ENCODE assay signal across 16 cellular contexts in genomic region chr5:162886717-162887116, GRCh38.
A peak's percentile ranks its signal among the peaks of the same experiment; 100 is the strongest.
DNase-seq lines count a peak whose midpoint lies in the region; ATAC-seq, FAIRE-seq and TF ChIP-seq lines count a peak whose summit lies in the region.
"Had no signal": no experiment of that assay in that cellular context is flagged by ENCODE, and none has a peak within 500 bp of the region (broad histone marks: within the 10 kb centered on the region; RNA-seq: fewer than 3 reads in every experiment).

No MANE protein-coding gene starts in this region.

- SMC1A ChIA-PET in GM12878 (lab: Charles Lee; ENCODE audit: uncharacterized antibody, unreplicated experiment) = interaction anchor here (0.9 to 2.1 kb wide), 5 partner anchors 11 to 304 kb away, joined by 3 to 7 read pairs (median 6); no protein-coding TSS in a partner anchor

- H3K79me2 ChIP-seq in GM12878 (ENCODE audit: control insufficient read depth, insufficient read depth, low read length) = no peaks in the 10 kb centered on the region

- intact Hi-C loops in GM12878 (cut with micrococcal nuclease; ENCODE audit: unreplicated experiment) = loop anchor here (5.0 kb wide), 1 partner anchor 106 kb away; no protein-coding TSS in a partner anchor
- intact Hi-C loops in ovary (cut with DNase I) = no loop called here
- intact Hi-C loops in thyroid gland (cut with DNase I) = no loop called here

- TF ChIP-seq POLR2A in GM12878 (IDR thresholded peaks at IDR 0.05; ENCODE audit: low read depth, low read length) = no peak
- TF ChIP-seq POLR2A in ovary (IDR thresholded peaks at IDR 0.05) = no peak
- no peak for TF ChIP-seq POLR2A in thyroid gland (IDR thresholded peaks at IDR 0.05)

- CTCF ChIA-PET in GM12878 (lab: Yijun Ruan, JAX) = interaction anchor here (0.6 to 1.2 kb wide), 3 partner anchors 10 to 576 kb away, joined by 3 to 4 read pairs (median 3); no protein-coding TSS in a partner anchor

- no peaks in the 10 kb centered on the region for H3K4me1 ChIP-seq in GM12878 (ENCODE audit: control insufficient read depth, insufficient read depth, low read length)
- no peaks in the 10 kb centered on the region for H3K4me1 ChIP-seq in ovary (ENCODE audit: insufficient read depth)
- no peaks in the 10 kb centered on the region for H3K4me1 ChIP-seq in thyroid gland

- TF ChIP-seq CTCF in GM12878 (IDR thresholded peaks at IDR 0.05 in 2 of 3, conservative IDR thresholded peaks at IDR 0.05 in 1 of 3; ENCODE audit: control insufficient read depth in 2 of 3, extremely low read depth in 1 of 3, insufficient read depth in 1 of 3, low read depth in 3 of 3, low read length in 3 of 3) (no peak), ovary (IDR thresholded peaks at IDR 0.05) (no peak), thyroid gland (IDR thresholded peaks at IDR 0.05) (no peak)

- RAD21 ChIA-PET in GM12878 (lab: Charles Lee; ENCODE audit: unreplicated experiment) = interaction anchor here (0.7 to 1.9 kb wide), 6 partner anchors 13 to 210 kb away, joined by 3 to 7 read pairs (median 4); no protein-coding TSS in a partner anchor

- TF ChIP-seq RAD21 in GM12878 (IDR thresholded peaks at IDR 0.05; ENCODE audit: insufficient read depth, low read depth, low read length) = no peak

- H2AFZ ChIP-seq in GM12878 (ENCODE audit: control insufficient read depth, low read depth, low read length) = no peak overlapping the region

- WGBS in GM12878 (ENCODE audit: insufficient coverage, insufficient replicate concordance, low lambda C conversion rate, missing lambda C conversion rate) = 41% methylated on average over 6 of the region's 6 CpGs
- 62 to 67% (median 67%) methylated on average over 6 of the region's 6 CpGs for WGBS in ovary, 3 donors
- WGBS in thyroid gland, 2 donors = 65 to 67% methylated on average over 6 of the region's 6 CpGs

- ATAC-seq in GM18868 (IDR thresholded peaks at IDR 0.05; ENCODE audit: unreplicated experiment) (peak; percentile 65), GM12878 (peak; percentile 64)

- H3K4me3 ChIP-seq in H7 (ENCODE audit: insufficient read depth, low read depth, low read length) (no peak overlapping the region), GM12878 (no peak overlapping the region), ovary (no peak overlapping the region), thyroid gland (replicated peaks in 1 of 3) (no peak overlapping the region)

- no peak overlapping the region for H3K27ac ChIP-seq in GM12878 (ENCODE audit: control insufficient read depth, insufficient read depth)
- no peak overlapping the region for H3K27ac ChIP-seq in ovary
- no peak overlapping the region for H3K27ac ChIP-seq in thyroid gland

- H3K4me2 ChIP-seq in GM12878 (ENCODE audit: control insufficient read depth, insufficient read depth) = no peak overlapping the region

- H4K20me1 ChIP-seq in GM12878 (ENCODE audit: control insufficient read depth, insufficient read depth) = no peaks in the 10 kb centered on the region

- H3K36me3 ChIP-seq in H7 (replicated peaks; ENCODE audit: control insufficient read depth, insufficient read depth, low read length) (no peaks in the 10 kb centered on the region), GM12878 (ENCODE audit: control insufficient read depth in 2 of 2, insufficient read depth in 2 of 2, low read length in 1 of 2) (no peaks in the 10 kb centered on the region), ovary (no peaks in the 10 kb centered on the region), thyroid gland (no peaks in the 10 kb centered on the region)

- no peak for FAIRE-seq in GM12878 (lab: Jason Lieb, UNC)
- FAIRE-seq: H54 had no signal

- H3K27me3 ChIP-seq in H7 (ENCODE audit: control insufficient read depth, insufficient read depth, low read length) (no peaks in the 10 kb centered on the region), GM12878 (replicated peaks in 1 of 2; ENCODE audit: control insufficient read depth in 2 of 2, insufficient read depth in 2 of 2, low read length in 1 of 2) (no peaks in the 10 kb centered on the region), ovary (no peaks in the 10 kb centered on the region), thyroid gland (no peaks in the 10 kb centered on the region)

- H3K9me3 ChIP-seq in GM12878 (replicated peaks; ENCODE audit: control insufficient read depth, insufficient read depth, low read length) (no peaks in the 10 kb centered on the region), ovary (no peaks in the 10 kb centered on the region), thyroid gland (no peaks in the 10 kb centered on the region)

- H3K9ac ChIP-seq in GM12878 (ENCODE audit: control insufficient read depth, insufficient read depth, low read length) = no peak overlapping the region

- BruUV-seq in GM12878 (replicated peaks; lab: Mats Ljungman, UMichigan) = no TSS peak

- in situ Hi-C loops in GM12878 (cut with MboI) = no loop called here

- POLR2A ChIA-PET in GM12878 (lab: Charles Lee) = no interaction called here

- peak; percentile 8 for DNase-seq in H7
- no peak for DNase-seq in GM12878 (ENCODE audit: low read depth, low spot score)
- DNase-seq in NOMO-1 (lab: John Stamatoyannopoulos, UW; ENCODE audit: unreplicated experiment in 2 of 2) = no peak
- no peak for DNase-seq in ovary
- DNase-seq in thyroid gland = no peak
- DNase-seq: C1 segment of cervical spinal cord; Calu3; CD4-positive, alpha-beta memory T cell; COR-L47; DMS53; DMS79 treated with DMSO at 0.1 percent for 48 hours; GF-D8; GOT3; HCEC 1CT had no signal

- no peak for TF ChIP-seq EP300 in GM12878 (IDR thresholded peaks at IDR 0.05; ENCODE audit: borderline replicate concordance in 1 of 2, control insufficient read depth in 1 of 2, low read depth in 2 of 2, low read length in 2 of 2)
- TF ChIP-seq EP300 in ovary (IDR thresholded peaks at IDR 0.05) = no peak

TF ChIP-seq in GM12878, 131 proteins besides CTCF, POLR2A, EP300 and RAD21 (continues in another document):
- peak; percentile 91 for TF ChIP-seq ATF7 (IDR thresholded peaks at IDR 0.05; ENCODE audit: low read depth)
- no peak for TF ChIP-seq ZZZ3 (IDR thresholded peaks at IDR 0.05; ENCODE audit: control insufficient read depth, insufficient read length, low read depth)
- TF ChIP-seq SMAD1 (IDR thresholded peaks at IDR 0.05; ENCODE audit: low read depth, partially characterized antibody) = no peak
- no peak for TF ChIP-seq YBX1 (IDR thresholded peaks at IDR 0.05)
- no peak for TF ChIP-seq JUND (IDR thresholded peaks at IDR 0.05; ENCODE audit: low read depth, low read length)
- no peak for TF ChIP-seq IRF3 (IDR thresholded peaks at IDR 0.05)
- TF ChIP-seq KDM1A (IDR thresholded peaks at IDR 0.05; ENCODE audit: borderline replicate concordance) = no peak
- no peak for TF ChIP-seq CBX5 (IDR thresholded peaks at IDR 0.05; ENCODE audit: low read depth)
- no peak for TF ChIP-seq MTA3 (IDR thresholded peaks at IDR 0.05; ENCODE audit: borderline replicate concordance, low read length)
- no peak for TF ChIP-seq ZNF592 (IDR thresholded peaks at IDR 0.05)
- TF ChIP-seq FOXM1 (IDR thresholded peaks at IDR 0.05; ENCODE audit: low read depth, low read length) = no peak
